In genomic region chr3:124560406-124561215, GRCh38 we compare ENCODE assay signal across 6 cellular contexts.
"Had no signal": no experiment of that assay in that cellular context is flagged by ENCODE, and none has a peak within 500 bp of the region (broad histone marks: within the 10 kb centered on the region; RNA-seq: fewer than 3 reads in every experiment).

No MANE protein-coding gene starts in this region.

- H3K27ac ChIP-seq: cardiac muscle cell, gastrocnemius medialis had no signal

- H3K9me3 ChIP-seq: ascending aorta, gastrocnemius medialis, stomach, thoracic aorta had no signal

- H3K4me3 ChIP-seq: ascending aorta, cardiac muscle cell, dorsolateral prefrontal cortex, gastrocnemius medialis, stomach, thoracic aorta had no signal

- H3K36me3 ChIP-seq: cardiac muscle cell, gastrocnemius medialis, stomach had no signal

- H3K27me3 ChIP-seq: ascending aorta, cardiac muscle cell, dorsolateral prefrontal cortex, gastrocnemius medialis, stomach had no signal
